ENCODE assay signal across 17 cellular contexts in the genomic region with DNA sequence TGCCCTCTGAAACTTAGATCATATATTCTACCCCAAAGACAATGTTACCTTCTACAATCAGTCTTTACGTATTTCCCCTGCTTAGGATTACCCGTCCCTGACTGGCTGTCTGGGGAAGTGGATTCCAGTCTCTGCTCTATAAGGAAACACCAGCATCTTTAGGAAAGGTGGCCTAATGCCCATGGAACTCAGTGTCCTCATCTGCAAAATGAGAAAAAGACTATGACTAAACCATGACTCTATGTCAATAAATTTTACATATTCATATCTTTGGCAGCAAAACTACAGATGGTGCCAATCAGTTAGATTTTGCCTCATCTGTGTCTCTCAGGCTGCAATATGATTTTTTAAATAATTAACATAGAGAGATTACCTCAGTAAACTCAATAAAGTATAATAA.
"Had no signal": no experiment of that assay in that cellular context is flagged by ENCODE, and none has a peak within 500 bp of the region (broad histone marks: within the 10 kb centered on the region; RNA-seq: fewer than 3 reads in every experiment).

No MANE protein-coding gene starts in this region.

- H3K9me3 Mint-ChIP-seq: activated naive CD8-positive, alpha-beta T cell treated with anti-CD3 and anti-CD28 coated beads for 36 hours; activated T-cell treated with anti-CD3 and anti-CD28 coated beads, Interleukin-2, amount 50 U/mL, for 24 hours; naive thymus-derived CD8-positive, alpha-beta T cell; type B pancreatic cell had no signal

- H3K4me3 ChIP-seq: cardiac muscle cell, mucosa of descending colon, right atrium auricular region had no signal

- H3K27ac Mint-ChIP-seq: activated CD8-positive, alpha-beta memory T cell treated with anti-CD3 and anti-CD28 coated beads, Interleukin-2, amount 10 ng/mL, durations not matched to agents 7 days and 5 days; activated naive CD8-positive, alpha-beta T cell treated with anti-CD3 and anti-CD28 coated beads for 36 hours; activated T-cell treated with anti-CD3 and anti-CD28 coated beads, Interleukin-2, amount 50 U/mL, for 24 hours; naive thymus-derived CD8-positive, alpha-beta T cell; type B pancreatic cell had no signal

- H3K4me3 Mint-ChIP-seq: activated CD8-positive, alpha-beta memory T cell treated with anti-CD3 and anti-CD28 coated beads, Interleukin-2, amount 10 ng/mL, durations not matched to agents 7 days and 5 days; activated naive CD8-positive, alpha-beta T cell treated with anti-CD3 and anti-CD28 coated beads for 36 hours; activated T-cell treated with anti-CD3 and anti-CD28 coated beads, Interleukin-2, amount 50 U/mL, for 24 hours; naive thymus-derived CD8-positive, alpha-beta T cell; type B pancreatic cell had no signal

- H3K4me1 Mint-ChIP-seq: naive thymus-derived CD8-positive, alpha-beta T cell had no signal

- H3K27me3 ChIP-seq: cardiac muscle cell, neutrophil, right atrium auricular region had no signal

- ATAC-seq: activated CD8-positive, alpha-beta memory T cell treated with anti-CD3 and anti-CD28 coated beads, Interleukin-2, amount 10 ng/mL, durations not matched to agents 7 days and 5 days; left cardiac atrium; mucosa of descending colon; naive thymus-derived CD8-positive, alpha-beta T cell had no signal

- DNase-seq: activated CD4-positive, alpha-beta T cell treated with anti-CD3 and anti-CD28 coated beads, Interleukin-2, amount 50 U/mL, for 4 hours; activated CD8-positive, alpha-beta memory T cell treated with anti-CD3 and anti-CD28 coated beads, Interleukin-2, amount 10 ng/mL, durations not matched to agents 7 days and 5 days; activated effector memory CD4-positive, alpha-beta T cell treated with anti-CD3 and anti-CD28 coated beads, Interleukin-2, amount 50 U/mL, for 16 hours; activated naive CD8-positive, alpha-beta T cell treated with anti-CD3 and anti-CD28 coated beads for 36 hours; activated T-cell treated with anti-CD3 and anti-CD28 coated beads, Interleukin-2, amount 50 U/mL, for 24 hours; aorta; hippocampal formation; left cardiac atrium; mucosa of descending colon; naive thymus-derived CD8-positive, alpha-beta T cell; posterior cingulate gyrus; stimulated activated CD4-positive, alpha-beta T cell treated with anti-CD3 and anti-CD28 coated beads, Interleukin-2, amount 100 ng/mL, for 24 hours; stimulated activated naive CD4-positive, alpha-beta T cell had no signal

- H3K27me3 Mint-ChIP-seq: activated CD8-positive, alpha-beta memory T cell treated with anti-CD3 and anti-CD28 coated beads, Interleukin-2, amount 10 ng/mL, durations not matched to agents 7 days and 5 days; activated naive CD8-positive, alpha-beta T cell treated with anti-CD3 and anti-CD28 coated beads for 36 hours; activated T-cell treated with anti-CD3 and anti-CD28 coated beads, Interleukin-2, amount 50 U/mL, for 24 hours; naive thymus-derived CD8-positive, alpha-beta T cell; type B pancreatic cell had no signal

- H3K27ac ChIP-seq: cardiac muscle cell, neutrophil, right atrium auricular region had no signal

- H3K9me3 ChIP-seq: mucosa of descending colon, neutrophil, right atrium auricular region had no signal

- H3K36me3 ChIP-seq: cardiac muscle cell, right atrium auricular region had no signal
